Comparison of ENCODE assay signal across 25 cellular contexts in genomic region chr3:8567784-8568575, GRCh38.
"Had no signal": no experiment of that assay in that cellular context is flagged by ENCODE, and none has a peak within 500 bp of the region (broad histone marks: within the 10 kb centered on the region; RNA-seq: fewer than 3 reads in every experiment).

No MANE protein-coding gene starts in this region.

- DNase-seq: activated CD4-positive, alpha-beta memory T cell treated with anti-CD3 and anti-CD28 coated beads for 36 hours; activated naive CD4-positive, alpha-beta T cell; activated naive CD8-positive, alpha-beta T cell treated with anti-CD3 and anti-CD28 coated beads for 36 hours; activated T-cell treated with anti-CD3 and anti-CD28 coated beads, Interleukin-2, amount 50 U/mL, for 1 hour; amniotic stem cell; central memory CD4-positive, alpha-beta T cell; colonic mucosa; endodermal cell; heart left ventricle; left ventricle myocardium inferior; mesenchymal stem cell; naive thymus-derived CD4-positive, alpha-beta T cell; spleen; stimulated activated CD4-positive, alpha-beta T cell treated with anti-CD3 and anti-CD28 coated beads, Interleukin-4, amount 100 ng/mL, for 4 hours; SW 1271; T-helper 2 cell had no signal

- H2AFZ ChIP-seq: neural progenitor cell had no signal

- H3K27me3 ChIP-seq: colonic mucosa, gastroesophageal sphincter, heart left ventricle, neural progenitor cell, spleen, tibial nerve had no signal

- H3K4me1 ChIP-seq: colonic mucosa, prostate gland had no signal

- H3K4me2 ChIP-seq: neural progenitor cell had no signal

- H3K36me3 ChIP-seq: colonic mucosa, neural progenitor cell, prostate gland had no signal

- FAIRE-seq: urothelium cell line had no signal

- H3K9me3 ChIP-seq: colonic mucosa, gastroesophageal sphincter, heart left ventricle, left ventricle myocardium inferior, prostate gland, spleen, tibial nerve had no signal

- H3K9ac ChIP-seq: neural progenitor cell had no signal

- H3K4me3 ChIP-seq: colonic mucosa, gastroesophageal sphincter, heart left ventricle, left ventricle myocardium inferior, neural progenitor cell, prostate gland, spleen, tibial nerve had no signal

- H3K27ac ChIP-seq: colonic mucosa, epithelial cell of prostate, gastroesophageal sphincter, heart left ventricle, left ventricle myocardium inferior, neural progenitor cell, prostate gland had no signal

- ATAC-seq: activated T-helper 17 cell treated with anti-CD3 and anti-CD28 coated beads, Interleukin-2, amount 50 U/mL, for 72 hours; gastroesophageal sphincter; heart left ventricle; naive thymus-derived CD4-positive, alpha-beta T cell; sciatic nerve; stimulated activated memory B cell treated with anti-CD40 and anti-IgM and Interleukin-4, amounts not matched to agents 10 μg/mL and 1 μg/mL and 100 μg/mL, for 72 hours had no signal
